ENCODE assay signal across 14 cellular contexts in the genomic region with DNA sequence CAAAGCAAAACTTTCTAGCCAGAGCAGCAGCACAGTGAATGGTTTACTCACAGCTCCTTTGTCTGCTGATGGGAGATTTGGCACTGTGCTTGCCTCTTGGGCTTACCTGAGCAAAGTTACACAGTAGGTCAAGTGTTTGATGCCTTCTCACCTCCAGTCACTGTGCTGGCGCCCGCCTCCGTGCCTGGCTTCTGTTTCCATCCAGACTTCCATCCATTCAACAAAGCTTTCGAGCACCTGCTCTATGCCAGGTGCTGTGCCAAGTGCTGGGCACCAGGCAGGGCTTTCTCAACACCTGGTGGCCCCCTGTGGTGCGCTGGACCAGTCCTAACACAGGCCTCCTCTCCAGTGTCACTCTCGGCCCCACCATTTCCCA.
DNase-seq lines count a peak whose midpoint lies in the region; ATAC-seq, FAIRE-seq and TF ChIP-seq lines count a peak whose summit lies in the region.
"Had no signal": no experiment of that assay in that cellular context is flagged by ENCODE, and none has a peak within 500 bp of the region (broad histone marks: within the 10 kb centered on the region; RNA-seq: fewer than 3 reads in every experiment).

No MANE protein-coding gene starts in this region.

- TF ChIP-seq RAD21 in liver (IDR thresholded peaks at IDR 0.05): no peak

- no peak for TF ChIP-seq CTCF in liver (IDR thresholded peaks at IDR 0.05; ENCODE audit: low read depth, low read length, missing input control)
- TF ChIP-seq CTCF in thyroid gland (IDR thresholded peaks at IDR 0.05): no peak

- intact Hi-C loops in thyroid gland (cut with DNase I): no loop called here

- H3K36me3 ChIP-seq in liver (ENCODE audit: control insufficient read depth in 4 of 4, insufficient read depth in 3 of 4, low read depth in 1 of 4, low read length in 3 of 4) (no peaks in the 10 kb centered on the region), thyroid gland (no peaks in the 10 kb centered on the region)
- H3K36me3 ChIP-seq: Peyer's patch had no signal

- H3K9me3 ChIP-seq in liver (ENCODE audit: control insufficient read depth in 4 of 4, low read length in 3 of 4) (no peaks in the 10 kb centered on the region), thyroid gland (no peaks in the 10 kb centered on the region)
- H3K9me3 ChIP-seq: Peyer's patch had no signal

- no peak for ATAC-seq in GM21825 (IDR thresholded peaks at IDR 0.05; ENCODE audit: unreplicated experiment)
- ATAC-seq: activated CD8-positive, alpha-beta T cell treated with anti-CD3 and anti-CD28 coated beads, Interleukin-2, amount 10 ng/mL, durations not matched to agents 7 days and 5 days had no signal

- TF ChIP-seq POLR2A in thyroid gland (IDR thresholded peaks at IDR 0.05): no peak

- H3K9ac ChIP-seq in liver (ENCODE audit: low read depth in 1 of 2, low read length in 2 of 2): no peak overlapping the region

- H3K4me3 ChIP-seq in liver (ENCODE audit: low read depth in 1 of 3, low read length in 3 of 3) (no peak overlapping the region), thyroid gland (replicated peaks in 1 of 3) (no peak overlapping the region)
- H3K4me3 ChIP-seq: Peyer's patch had no signal

- 72% methylated on average over 6 of the region's 6 CpGs for WGBS in liver
- 80 to 93% methylated on average over 6 of the region's 6 CpGs for WGBS in thyroid gland, 2 donors

- H3K27me3 ChIP-seq in liver (ENCODE audit: control insufficient read depth in 4 of 4, insufficient read depth in 4 of 4, low read length in 3 of 4) (no peaks in the 10 kb centered on the region), thyroid gland (no peaks in the 10 kb centered on the region)
- H3K27me3 ChIP-seq: Peyer's patch had no signal

- H3K4me1 ChIP-seq in liver (ENCODE audit: control insufficient read depth in 4 of 4, insufficient read depth in 4 of 4, low read length in 3 of 4): peaks cover 8 to 30% (median 18%) of the 10 kb centered on the region in 4 donors
- peaks cover 12% of the 10 kb centered on the region in 2 donors for H3K4me1 ChIP-seq in thyroid gland

- FAIRE-seq in frontal cortex (lab: Jason Lieb, UNC): no peak
- FAIRE-seq: G401.6 had no signal

- DNase-seq in NCI-H2029 treated with DMSO at 0.1 percent for 48 hours (lab: John Stamatoyannopoulos, UW): peak; percentile 94
- DNase-seq in SHP77 (lab: John Stamatoyannopoulos, UW): peak; percentile 19 to 26
- DNase-seq in thyroid gland: peak; percentile 20 to 33
- DNase-seq in GM03348 (ENCODE audit: low spot score): no peak
- DNase-seq in frontal cortex (ENCODE audit: low spot score in 2 of 2): no peak
- DNase-seq in stimulated activated CD4-positive, alpha-beta T cell treated with anti-CD3 and anti-CD28 coated beads, Interleukin-2, amount 100 ng/mL, for 24 hours: no peak
- DNase-seq: activated CD8-positive, alpha-beta T cell treated with anti-CD3 and anti-CD28 coated beads, Interleukin-2, amount 10 ng/mL, durations not matched to agents 7 days and 5 days; activated naive CD4-positive, alpha-beta T cell treated with Interleukin-2 at 50 U/mL for 16 hours; midbrain; NCI-H1694 treated with DMSO at 0.1 percent for 48 hours had no signal

- H3K27ac ChIP-seq in liver (ENCODE audit: low read depth in 1 of 2, low read length in 2 of 2): peak overlapping the region; percentile 86 to 96
- peak overlapping the region; percentile 27 to 61 (median 37) for H3K27ac ChIP-seq in thyroid gland

TF ChIP-seq in liver, 16 proteins besides CTCF, POLR2A, EP300 and RAD21:
- TF ChIP-seq YY1 (IDR thresholded peaks at IDR 0.05) (no peak), EGR1 (IDR thresholded peaks at IDR 0.05; ENCODE audit: low read depth in 2 of 2) (no peak), FOXA1 (IDR thresholded peaks at IDR 0.05) (no peak), GABPA (IDR thresholded peaks at IDR 0.05 in 1 of 2, conservative IDR thresholded peaks at IDR 0.05 in 1 of 2) (no peak), HNF4G (IDR thresholded peaks at IDR 0.05) (no peak), NR2F2 (IDR thresholded peaks at IDR 0.05) (no peak), TAF1 (conservative IDR thresholded peaks at IDR 0.05) (no peak)
- TF ChIP-seq, protein P1, sequence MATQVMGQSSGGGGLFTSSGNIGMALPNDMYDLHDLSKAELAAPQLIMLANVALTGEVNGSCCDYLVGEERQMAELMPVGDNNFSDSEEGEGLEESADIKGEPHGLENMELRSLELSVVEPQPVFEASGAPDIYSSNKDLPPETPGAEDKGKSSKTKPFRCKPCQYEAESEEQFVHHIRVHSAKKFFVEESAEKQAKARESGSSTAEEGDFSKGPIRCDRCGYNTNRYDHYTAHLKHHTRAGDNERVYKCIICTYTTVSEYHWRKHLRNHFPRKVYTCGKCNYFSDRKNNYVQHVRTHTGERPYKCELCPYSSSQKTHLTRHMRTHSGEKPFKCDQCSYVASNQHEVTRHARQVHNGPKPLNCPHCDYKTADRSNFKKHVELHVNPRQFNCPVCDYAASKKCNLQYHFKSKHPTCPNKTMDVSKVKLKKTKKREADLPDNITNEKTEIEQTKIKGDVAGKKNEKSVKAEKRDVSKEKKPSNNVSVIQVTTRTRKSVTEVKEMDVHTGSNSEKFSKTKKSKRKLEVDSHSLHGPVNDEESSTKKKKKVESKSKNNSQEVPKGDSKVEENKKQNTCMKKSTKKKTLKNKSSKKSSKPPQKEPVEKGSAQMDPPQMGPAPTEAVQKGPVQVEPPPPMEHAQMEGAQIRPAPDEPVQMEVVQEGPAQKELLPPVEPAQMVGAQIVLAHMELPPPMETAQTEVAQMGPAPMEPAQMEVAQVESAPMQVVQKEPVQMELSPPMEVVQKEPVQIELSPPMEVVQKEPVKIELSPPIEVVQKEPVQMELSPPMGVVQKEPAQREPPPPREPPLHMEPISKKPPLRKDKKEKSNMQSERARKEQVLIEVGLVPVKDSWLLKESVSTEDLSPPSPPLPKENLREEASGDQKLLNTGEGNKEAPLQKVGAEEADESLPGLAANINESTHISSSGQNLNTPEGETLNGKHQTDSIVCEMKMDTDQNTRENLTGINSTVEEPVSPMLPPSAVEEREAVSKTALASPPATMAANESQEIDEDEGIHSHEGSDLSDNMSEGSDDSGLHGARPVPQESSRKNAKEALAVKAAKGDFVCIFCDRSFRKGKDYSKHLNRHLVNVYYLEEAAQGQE (IDR thresholded peaks at IDR 0.05): no peak

Comparison
In these comparisons a context has a peak if more than half of its experiments do, and no peak if none do; other contexts are left out.
1. DNase-seq: peak in NCI-H2029 treated with DMSO at 0.1 percent for 48 hours (single experiment), SHP77 (2 of 2) and thyroid gland (2 of 2); none in GM03348 (single experiment), frontal cortex (0 of 2) and stimulated activated CD4-positive, alpha-beta T cell treated with anti-CD3 and anti-CD28 coated beads, Interleukin-2, amount 100 ng/mL, for 24 hours (0 of 2).